In the genomic region with DNA sequence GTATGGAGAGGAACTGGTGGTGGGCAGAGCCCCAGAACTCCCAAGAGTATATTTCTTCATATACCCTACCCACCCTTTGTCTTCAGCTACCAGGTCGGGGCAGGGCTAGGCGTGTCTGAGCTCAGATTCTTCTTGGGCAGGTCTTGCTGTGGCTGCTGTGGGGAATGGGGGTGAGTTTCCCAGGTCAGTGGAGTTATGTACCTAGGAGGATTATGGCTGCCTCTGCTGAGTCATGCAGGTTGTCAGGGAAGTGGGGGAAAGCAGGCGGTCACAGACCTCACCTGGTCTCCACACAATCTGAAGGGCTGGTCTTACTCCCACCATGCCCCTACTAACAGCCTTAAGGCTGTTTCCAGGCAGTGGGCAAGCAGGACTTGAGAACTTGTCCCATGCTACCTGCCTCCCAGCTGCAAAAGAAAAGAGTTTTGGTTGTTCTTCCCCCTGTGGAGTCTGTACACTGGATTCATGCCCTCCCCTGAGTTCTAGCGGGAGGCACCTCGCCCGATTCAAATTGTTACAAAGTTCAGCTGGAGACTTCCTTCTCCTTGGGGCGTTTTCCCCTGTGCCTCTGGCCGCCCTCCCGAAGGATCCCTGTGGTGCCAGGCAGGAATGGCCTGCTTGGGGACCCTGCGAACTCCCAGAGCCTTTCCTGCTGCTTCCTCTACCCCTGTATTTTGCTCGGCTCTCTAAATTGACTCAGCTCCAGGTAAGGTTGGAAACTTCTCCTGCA, we compare ENCODE assay signal across 1 cellular context.
TF ChIP-seq lines count a peak whose summit lies in the region.

No MANE protein-coding gene starts in this region.

TF ChIP-seq in GM23338, 12 proteins besides CTCF, POLR2A, EP300 and RAD21 (continued from another document):
- TF ChIP-seq EZH2phosphoT487 (IDR thresholded peaks at IDR 0.05; ENCODE audit: unreplicated experiment) = no peak
- TF ChIP-seq STAT1 (IDR thresholded peaks at IDR 0.05; ENCODE audit: unreplicated experiment) = no peak
- no peak for TF ChIP-seq NANOG (IDR thresholded peaks at IDR 0.05; ENCODE audit: borderline replicate concordance)
- no peak for TF ChIP-seq CREB1 (CRISPR knock-in tag; IDR thresholded peaks at IDR 0.05; ENCODE audit: low read depth)
